13 cellular contexts compared by ENCODE assay signal in genomic region chr20:64123517-64123916, GRCh38. TPM values are rescaled to one million over a fixed set of nuclear protein-coding genes. Genes with fewer than 3 reads are reported as not detected.
"Had no signal": no experiment of that assay in that cellular context is flagged by ENCODE, and none has a peak within 500 bp of the region (broad histone marks: within the 10 kb centered on the region; RNA-seq: fewer than 3 reads in every experiment).

No MANE protein-coding gene starts in this region.

RNA-seq across cellular contexts. Expression of gene NPBWR2, which starts 16.2 kb away (rescaled TPM):
- total RNA-seq: stomach, subcutaneous adipose tissue, suprapubic skin, temporal lobe, thoracic aorta, thyroid gland, tibial nerve, transverse colon, upper lobe of left lung, ureter, urinary bladder, uterus, vagina had no signal

RNA-seq across cellular contexts. Expression of gene LKAAEAR1, which starts 39.3 kb away (rescaled TPM):
- total RNA-seq: stomach, subcutaneous adipose tissue, suprapubic skin, thoracic aorta, transverse colon, ureter, urinary bladder, uterus, vagina had no signal

RNA-seq across cellular contexts. Expression of gene MYT1, which starts 40.7 kb away (rescaled TPM):
- total RNA-seq: subcutaneous adipose tissue, thoracic aorta, tibial nerve, vagina had no signal
